1 cellular context compared by ENCODE assay signal in the genomic region with DNA sequence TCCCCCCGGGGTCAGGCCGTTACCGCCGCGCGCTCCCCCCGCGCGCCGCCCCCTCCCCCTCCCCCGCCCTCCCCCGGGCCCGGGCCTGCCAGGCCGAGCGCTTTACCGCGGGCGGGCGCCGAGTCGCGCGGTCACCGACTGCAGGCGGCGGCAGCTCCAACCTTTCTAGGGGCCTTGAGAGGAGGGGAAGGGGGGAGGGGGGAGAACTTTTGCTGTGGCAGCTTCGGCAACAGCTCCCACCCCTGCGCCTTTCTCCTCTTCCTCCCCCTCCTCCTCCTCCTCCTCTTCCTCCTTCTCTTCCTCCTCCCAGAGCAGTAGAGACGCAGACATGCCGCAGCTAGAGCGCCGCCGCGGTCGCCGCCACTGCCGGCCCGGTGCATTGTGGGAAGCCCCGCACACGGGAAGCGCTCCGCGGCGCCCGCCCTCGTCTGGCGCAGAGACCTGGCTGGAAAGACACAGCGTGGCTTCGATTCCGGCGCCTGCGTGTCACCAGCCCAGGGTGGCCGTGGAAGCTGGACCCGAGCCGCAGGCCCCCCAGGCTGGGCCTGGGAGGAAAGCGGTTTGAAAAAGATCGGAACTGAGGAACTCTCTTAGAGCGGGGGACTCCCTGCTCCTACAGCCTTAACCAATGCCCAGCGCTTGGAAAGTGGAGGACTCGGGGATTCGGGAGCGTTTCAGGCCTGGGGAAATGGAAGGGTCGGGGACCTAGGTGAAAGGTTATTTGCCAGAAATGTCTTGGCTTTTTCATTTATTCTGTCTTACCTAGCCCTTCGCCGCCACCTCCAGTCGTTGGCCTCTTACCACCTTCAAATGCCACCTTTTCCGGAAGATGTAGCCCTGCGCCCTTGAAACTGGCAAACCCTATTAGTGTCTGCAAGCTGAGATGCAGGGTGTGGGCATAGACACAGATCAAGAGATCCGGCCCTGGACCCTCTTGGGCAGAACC.
A peak's percentile ranks its signal among the peaks of the same experiment; 100 is the strongest.
TF ChIP-seq lines count a peak whose summit lies in the region.

A gene with protein sequence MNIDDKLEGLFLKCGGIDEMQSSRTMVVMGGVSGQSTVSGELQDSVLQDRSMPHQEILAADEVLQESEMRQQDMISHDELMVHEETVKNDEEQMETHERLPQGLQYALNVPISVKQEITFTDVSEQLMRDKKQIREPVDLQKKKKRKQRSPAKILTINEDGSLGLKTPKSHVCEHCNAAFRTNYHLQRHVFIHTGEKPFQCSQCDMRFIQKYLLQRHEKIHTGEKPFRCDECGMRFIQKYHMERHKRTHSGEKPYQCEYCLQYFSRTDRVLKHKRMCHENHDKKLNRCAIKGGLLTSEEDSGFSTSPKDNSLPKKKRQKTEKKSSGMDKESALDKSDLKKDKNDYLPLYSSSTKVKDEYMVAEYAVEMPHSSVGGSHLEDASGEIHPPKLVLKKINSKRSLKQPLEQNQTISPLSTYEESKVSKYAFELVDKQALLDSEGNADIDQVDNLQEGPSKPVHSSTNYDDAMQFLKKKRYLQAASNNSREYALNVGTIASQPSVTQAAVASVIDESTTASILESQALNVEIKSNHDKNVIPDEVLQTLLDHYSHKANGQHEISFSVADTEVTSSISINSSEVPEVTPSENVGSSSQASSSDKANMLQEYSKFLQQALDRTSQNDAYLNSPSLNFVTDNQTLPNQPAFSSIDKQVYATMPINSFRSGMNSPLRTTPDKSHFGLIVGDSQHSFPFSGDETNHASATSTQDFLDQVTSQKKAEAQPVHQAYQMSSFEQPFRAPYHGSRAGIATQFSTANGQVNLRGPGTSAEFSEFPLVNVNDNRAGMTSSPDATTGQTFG (minus strand): TSS at position 330 of the 946 bp plus-strand sequence. CDS start 61,685 bp downstream, outside the sequence.

TF ChIP-seq in GM12878, 131 proteins besides CTCF, POLR2A, EP300 and RAD21 (continued from another document and continues in another):
- TF ChIP-seq, protein P1, sequence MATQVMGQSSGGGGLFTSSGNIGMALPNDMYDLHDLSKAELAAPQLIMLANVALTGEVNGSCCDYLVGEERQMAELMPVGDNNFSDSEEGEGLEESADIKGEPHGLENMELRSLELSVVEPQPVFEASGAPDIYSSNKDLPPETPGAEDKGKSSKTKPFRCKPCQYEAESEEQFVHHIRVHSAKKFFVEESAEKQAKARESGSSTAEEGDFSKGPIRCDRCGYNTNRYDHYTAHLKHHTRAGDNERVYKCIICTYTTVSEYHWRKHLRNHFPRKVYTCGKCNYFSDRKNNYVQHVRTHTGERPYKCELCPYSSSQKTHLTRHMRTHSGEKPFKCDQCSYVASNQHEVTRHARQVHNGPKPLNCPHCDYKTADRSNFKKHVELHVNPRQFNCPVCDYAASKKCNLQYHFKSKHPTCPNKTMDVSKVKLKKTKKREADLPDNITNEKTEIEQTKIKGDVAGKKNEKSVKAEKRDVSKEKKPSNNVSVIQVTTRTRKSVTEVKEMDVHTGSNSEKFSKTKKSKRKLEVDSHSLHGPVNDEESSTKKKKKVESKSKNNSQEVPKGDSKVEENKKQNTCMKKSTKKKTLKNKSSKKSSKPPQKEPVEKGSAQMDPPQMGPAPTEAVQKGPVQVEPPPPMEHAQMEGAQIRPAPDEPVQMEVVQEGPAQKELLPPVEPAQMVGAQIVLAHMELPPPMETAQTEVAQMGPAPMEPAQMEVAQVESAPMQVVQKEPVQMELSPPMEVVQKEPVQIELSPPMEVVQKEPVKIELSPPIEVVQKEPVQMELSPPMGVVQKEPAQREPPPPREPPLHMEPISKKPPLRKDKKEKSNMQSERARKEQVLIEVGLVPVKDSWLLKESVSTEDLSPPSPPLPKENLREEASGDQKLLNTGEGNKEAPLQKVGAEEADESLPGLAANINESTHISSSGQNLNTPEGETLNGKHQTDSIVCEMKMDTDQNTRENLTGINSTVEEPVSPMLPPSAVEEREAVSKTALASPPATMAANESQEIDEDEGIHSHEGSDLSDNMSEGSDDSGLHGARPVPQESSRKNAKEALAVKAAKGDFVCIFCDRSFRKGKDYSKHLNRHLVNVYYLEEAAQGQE (IDR thresholded peaks at IDR 0.05; ENCODE audit: low read depth, low read length) = peak; percentile 38; the same call in 1 of the 2 replicates
- TF ChIP-seq TCF3 (IDR thresholded peaks at IDR 0.05; ENCODE audit: borderline replicate concordance, insufficient read depth, low read depth, low read length) = peak; percentile 76
- TF ChIP-seq, protein P2, sequence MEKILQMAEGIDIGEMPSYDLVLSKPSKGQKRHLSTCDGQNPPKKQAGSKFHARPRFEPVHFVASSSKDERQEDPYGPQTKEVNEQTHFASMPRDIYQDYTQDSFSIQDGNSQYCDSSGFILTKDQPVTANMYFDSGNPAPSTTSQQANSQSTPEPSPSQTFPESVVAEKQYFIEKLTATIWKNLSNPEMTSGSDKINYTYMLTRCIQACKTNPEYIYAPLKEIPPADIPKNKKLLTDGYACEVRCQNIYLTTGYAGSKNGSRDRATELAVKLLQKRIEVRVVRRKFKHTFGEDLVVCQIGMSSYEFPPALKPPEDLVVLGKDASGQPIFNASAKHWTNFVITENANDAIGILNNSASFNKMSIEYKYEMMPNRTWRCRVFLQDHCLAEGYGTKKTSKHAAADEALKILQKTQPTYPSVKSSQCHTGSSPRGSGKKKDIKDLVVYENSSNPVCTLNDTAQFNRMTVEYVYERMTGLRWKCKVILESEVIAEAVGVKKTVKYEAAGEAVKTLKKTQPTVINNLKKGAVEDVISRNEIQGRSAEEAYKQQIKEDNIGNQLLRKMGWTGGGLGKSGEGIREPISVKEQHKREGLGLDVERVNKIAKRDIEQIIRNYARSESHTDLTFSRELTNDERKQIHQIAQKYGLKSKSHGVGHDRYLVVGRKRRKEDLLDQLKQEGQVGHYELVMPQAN (conservative IDR thresholded peaks at IDR 0.05) = peak; percentile 72
- peak; percentile 84; the same call in 1 of the 2 replicates for TF ChIP-seq RB1 (IDR thresholded peaks at IDR 0.05; ENCODE audit: borderline replicate concordance)
- TF ChIP-seq SIX5 (IDR thresholded peaks at IDR 0.05; ENCODE audit: low read depth, low read length, severe bottlenecking) = peak; percentile 56
- TF ChIP-seq NFXL1 (IDR thresholded peaks at IDR 0.05; ENCODE audit: borderline replicate concordance) = peak; percentile 98
- TF ChIP-seq ETV6 (conservative IDR thresholded peaks at IDR 0.05 in 1 of 2, IDR thresholded peaks at IDR 0.05 in 1 of 2; ENCODE audit: borderline replicate concordance in 1 of 2, low read depth in 1 of 2) = peak in 1 of 2 experiments; percentile 59; a peak in 2 of 4 replicates
- no peak for TF ChIP-seq MYC (IDR thresholded peaks at IDR 0.05; ENCODE audit: insufficient read depth, insufficient read length, insufficient replicate concordance, low read length, severe bottlenecking)
- TF ChIP-seq NR2C1 (IDR thresholded peaks at IDR 0.05) = peak; percentile 76
- no peak for TF ChIP-seq RBBP5 (conservative IDR thresholded peaks at IDR 0.05)
- no peak for TF ChIP-seq CHD1 (IDR thresholded peaks at IDR 0.05; ENCODE audit: low read depth, low read length)
- TF ChIP-seq JUND (IDR thresholded peaks at IDR 0.05; ENCODE audit: low read depth, low read length) = no peak
- TF ChIP-seq KAT2A (conservative IDR thresholded peaks at IDR 0.05; ENCODE audit: control insufficient read depth, low read depth, low read length) = no peak
- peak; percentile 69 for TF ChIP-seq CREM (IDR thresholded peaks at IDR 0.05; ENCODE audit: low read depth)
- no peak for TF ChIP-seq TBL1XR1 (IDR thresholded peaks at IDR 0.05; ENCODE audit: low read depth, low read length)
- TF ChIP-seq NR2F1 (conservative IDR thresholded peaks at IDR 0.05) = peak; percentile 12; the same call in 1 of the 2 replicates
- peak; percentile 93 for TF ChIP-seq YY1 (IDR thresholded peaks at IDR 0.05; ENCODE audit: low read depth, low read length)
- TF ChIP-seq CHD4 (IDR thresholded peaks at IDR 0.05) = no peak
- TF ChIP-seq, protein P3, sequence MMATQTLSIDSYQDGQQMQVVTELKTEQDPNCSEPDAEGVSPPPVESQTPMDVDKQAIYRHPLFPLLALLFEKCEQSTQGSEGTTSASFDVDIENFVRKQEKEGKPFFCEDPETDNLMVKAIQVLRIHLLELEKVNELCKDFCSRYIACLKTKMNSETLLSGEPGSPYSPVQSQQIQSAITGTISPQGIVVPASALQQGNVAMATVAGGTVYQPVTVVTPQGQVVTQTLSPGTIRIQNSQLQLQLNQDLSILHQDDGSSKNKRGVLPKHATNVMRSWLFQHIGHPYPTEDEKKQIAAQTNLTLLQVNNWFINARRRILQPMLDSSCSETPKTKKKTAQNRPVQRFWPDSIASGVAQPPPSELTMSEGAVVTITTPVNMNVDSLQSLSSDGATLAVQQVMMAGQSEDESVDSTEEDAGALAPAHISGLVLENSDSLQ (IDR thresholded peaks at IDR 0.05) = peak; percentile 18
- TF ChIP-seq, protein P4, sequence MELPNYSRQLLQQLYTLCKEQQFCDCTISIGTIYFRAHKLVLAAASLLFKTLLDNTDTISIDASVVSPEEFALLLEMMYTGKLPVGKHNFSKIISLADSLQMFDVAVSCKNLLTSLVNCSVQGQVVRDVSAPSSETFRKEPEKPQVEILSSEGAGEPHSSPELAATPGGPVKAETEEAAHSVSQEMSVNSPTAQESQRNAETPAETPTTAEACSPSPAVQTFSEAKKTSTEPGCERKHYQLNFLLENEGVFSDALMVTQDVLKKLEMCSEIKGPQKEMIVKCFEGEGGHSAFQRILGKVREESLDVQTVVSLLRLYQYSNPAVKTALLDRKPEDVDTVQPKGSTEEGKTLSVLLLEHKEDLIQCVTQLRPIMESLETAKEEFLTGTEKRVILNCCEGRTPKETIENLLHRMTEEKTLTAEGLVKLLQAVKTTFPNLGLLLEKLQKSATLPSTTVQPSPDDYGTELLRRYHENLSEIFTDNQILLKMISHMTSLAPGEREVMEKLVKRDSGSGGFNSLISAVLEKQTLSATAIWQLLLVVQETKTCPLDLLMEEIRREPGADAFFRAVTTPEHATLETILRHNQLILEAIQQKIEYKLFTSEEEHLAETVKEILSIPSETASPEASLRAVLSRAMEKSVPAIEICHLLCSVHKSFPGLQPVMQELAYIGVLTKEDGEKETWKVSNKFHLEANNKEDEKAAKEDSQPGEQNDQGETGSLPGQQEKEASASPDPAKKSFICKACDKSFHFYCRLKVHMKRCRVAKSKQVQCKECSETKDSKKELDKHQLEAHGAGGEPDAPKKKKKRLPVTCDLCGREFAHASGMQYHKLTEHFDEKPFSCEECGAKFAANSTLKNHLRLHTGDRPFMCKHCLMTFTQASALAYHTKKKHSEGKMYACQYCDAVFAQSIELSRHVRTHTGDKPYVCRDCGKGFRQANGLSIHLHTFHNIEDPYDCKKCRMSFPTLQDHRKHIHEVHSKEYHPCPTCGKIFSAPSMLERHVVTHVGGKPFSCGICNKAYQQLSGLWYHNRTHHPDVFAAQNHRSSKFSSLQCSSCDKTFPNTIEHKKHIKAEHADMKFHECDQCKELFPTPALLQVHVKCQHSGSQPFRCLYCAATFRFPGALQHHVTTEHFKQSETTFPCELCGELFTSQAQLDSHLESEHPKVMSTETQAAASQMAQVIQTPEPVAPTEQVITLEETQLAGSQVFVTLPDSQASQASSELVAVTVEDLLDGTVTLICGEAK (IDR thresholded peaks at IDR 0.05; ENCODE audit: borderline replicate concordance) = peak; percentile 65; the same call in 1 of the 2 replicates
- peak; percentile 66 for TF ChIP-seq MXI1 (IDR thresholded peaks at IDR 0.05; ENCODE audit: low read depth, low read length)
- TF ChIP-seq HDAC6 (IDR thresholded peaks at IDR 0.05; ENCODE audit: unreplicated experiment) = peak; percentile 85
- TF ChIP-seq CREB1 (IDR thresholded peaks at IDR 0.05; ENCODE audit: low read depth) = peak; percentile 57; the same call in 1 of the 2 replicates
- TF ChIP-seq SUPT20H (IDR thresholded peaks at IDR 0.05; ENCODE audit: borderline replicate concordance, control insufficient read depth, low read depth, low read length) = no peak
- TF ChIP-seq ZZZ3 (IDR thresholded peaks at IDR 0.05; ENCODE audit: control insufficient read depth, insufficient read length, low read depth) = no peak
- TF ChIP-seq STAT1 (conservative IDR thresholded peaks at IDR 0.05) = 0 out of 2 replicates have a peak, but pooled peaks have one; percentile 65
- TF ChIP-seq HDGF (IDR thresholded peaks at IDR 0.05) = peak; percentile 27; the same call in 1 of the 2 replicates
- no peak for TF ChIP-seq NFYA (IDR thresholded peaks at IDR 0.05; ENCODE audit: borderline replicate concordance, low read depth, low read length)
- no peak; the same call in 1 of the 2 replicates for TF ChIP-seq ZNF207 (IDR thresholded peaks at IDR 0.05; ENCODE audit: borderline replicate concordance)
- TF ChIP-seq, protein P5, sequence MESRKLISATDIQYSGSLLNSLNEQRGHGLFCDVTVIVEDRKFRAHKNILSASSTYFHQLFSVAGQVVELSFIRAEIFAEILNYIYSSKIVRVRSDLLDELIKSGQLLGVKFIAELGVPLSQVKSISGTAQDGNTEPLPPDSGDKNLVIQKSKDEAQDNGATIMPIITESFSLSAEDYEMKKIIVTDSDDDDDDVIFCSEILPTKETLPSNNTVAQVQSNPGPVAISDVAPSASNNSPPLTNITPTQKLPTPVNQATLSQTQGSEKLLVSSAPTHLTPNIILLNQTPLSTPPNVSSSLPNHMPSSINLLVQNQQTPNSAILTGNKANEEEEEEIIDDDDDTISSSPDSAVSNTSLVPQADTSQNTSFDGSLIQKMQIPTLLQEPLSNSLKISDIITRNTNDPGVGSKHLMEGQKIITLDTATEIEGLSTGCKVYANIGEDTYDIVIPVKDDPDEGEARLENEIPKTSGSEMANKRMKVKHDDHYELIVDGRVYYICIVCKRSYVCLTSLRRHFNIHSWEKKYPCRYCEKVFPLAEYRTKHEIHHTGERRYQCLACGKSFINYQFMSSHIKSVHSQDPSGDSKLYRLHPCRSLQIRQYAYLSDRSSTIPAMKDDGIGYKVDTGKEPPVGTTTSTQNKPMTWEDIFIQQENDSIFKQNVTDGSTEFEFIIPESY (IDR thresholded peaks at IDR 0.05) = no peak
- TF ChIP-seq CBX3 (IDR thresholded peaks at IDR 0.05; ENCODE audit: borderline replicate concordance, low read depth) = no peak
- peak; percentile 79 for TF ChIP-seq GABPA (IDR thresholded peaks at IDR 0.05; ENCODE audit: low read depth)
- TF ChIP-seq MTA3 (IDR thresholded peaks at IDR 0.05; ENCODE audit: borderline replicate concordance, low read length) = peak; percentile 24; the same call in 1 of the 2 replicates
- peak; percentile 95 for TF ChIP-seq TAF1 (IDR thresholded peaks at IDR 0.05; ENCODE audit: borderline replicate concordance, low read depth, low read length)
- peak in 1 of 2 experiments; percentile 77; a peak in 2 of 4 replicates for TF ChIP-seq BHLHE40 (IDR thresholded peaks at IDR 0.05; ENCODE audit: borderline replicate concordance in 1 of 2, low read depth in 2 of 2, low read length in 1 of 2)
- no peak for TF ChIP-seq RAD51 (IDR thresholded peaks at IDR 0.05)
- TF ChIP-seq IKZF2 (IDR thresholded peaks at IDR 0.05) = peak in 1 of 2 experiments; percentile 52
- TF ChIP-seq LARP7 (IDR thresholded peaks at IDR 0.05) = peak; percentile 80
- TF ChIP-seq TCF12 (IDR thresholded peaks at IDR 0.05; ENCODE audit: low read depth, low read length) = peak; percentile 51; the same call in 1 of the 2 replicates
- TF ChIP-seq CBX5 (IDR thresholded peaks at IDR 0.05; ENCODE audit: low read depth) = 0 out of 2 replicates have a peak, but pooled peaks have one; percentile 14
- TF ChIP-seq DPF2 (IDR thresholded peaks at IDR 0.05) = peak; percentile 49
- no peak for TF ChIP-seq HDAC2 (IDR thresholded peaks at IDR 0.05)
- TF ChIP-seq SPI1 (IDR thresholded peaks at IDR 0.05; ENCODE audit: borderline replicate concordance, insufficient read depth, low read depth, low read length) = 0 out of 2 replicates have a peak, but pooled peaks have one; percentile 51
